In genomic region chrX:47193475-47194241, GRCh38 we compare ENCODE assay signal across 1 cellular context.
A peak's percentile ranks its signal among the peaks of the same experiment; 100 is the strongest.
TF ChIP-seq lines count a peak whose summit lies in the region.

Gene UBA1 (plus strand): TSS chrX:47193829. CDS start chrX:47198803, 4,974 bp downstream.

TF ChIP-seq in GM12878, 131 proteins besides CTCF, POLR2A, EP300 and RAD21 (continued from another document):
- TF ChIP-seq IRF5 (IDR thresholded peaks at IDR 0.05; ENCODE audit: borderline replicate concordance) (no peak), PRDM15 (CRISPR knock-in tag; IDR thresholded peaks at IDR 0.05) (no peak), MXI1 (IDR thresholded peaks at IDR 0.05; ENCODE audit: low read depth, low read length) (peak; percentile 90), SKIL (IDR thresholded peaks at IDR 0.05; ENCODE audit: low read depth, poor library complexity, severe bottlenecking) (no peak), SMARCA5 (IDR thresholded peaks at IDR 0.05) (0 out of 2 replicates have a peak, but pooled peaks have one; percentile 28), POLR2AphosphoS5 (IDR thresholded peaks at IDR 0.05; ENCODE audit: low read length) (peak; percentile 85), SMAD5 (IDR thresholded peaks at IDR 0.05; ENCODE audit: low read depth) (0 out of 2 replicates have a peak, but pooled peaks have one; percentile 64), PAX8 (IDR thresholded peaks at IDR 0.05) (no peak), FOXM1 (IDR thresholded peaks at IDR 0.05; ENCODE audit: low read depth, low read length) (peak; percentile 75), YBX1 (IDR thresholded peaks at IDR 0.05) (no peak), KAT2A (conservative IDR thresholded peaks at IDR 0.05; ENCODE audit: control insufficient read depth, low read depth, low read length) (no peak), DPF2 (IDR thresholded peaks at IDR 0.05) (peak; percentile 72), BCL11A (IDR thresholded peaks at IDR 0.05; ENCODE audit: low read depth, low read length) (no peak), ZNF384 (IDR thresholded peaks at IDR 0.05; ENCODE audit: borderline replicate concordance, low read depth, low read length) (no peak), ZBTB11 (CRISPR knock-in tag; IDR thresholded peaks at IDR 0.05) (no peak), SREBF2 (IDR thresholded peaks at IDR 0.05; ENCODE audit: low read length) (no peak), IKZF2 (IDR thresholded peaks at IDR 0.05) (peak; percentile 19 to 27; a peak in 1 of 4 replicates), EED (IDR thresholded peaks at IDR 0.05; ENCODE audit: low read depth) (no peak), JUND (IDR thresholded peaks at IDR 0.05; ENCODE audit: low read depth, low read length) (no peak), CEBPZ (IDR thresholded peaks at IDR 0.05; ENCODE audit: low read depth, low read length) (no peak), ZBTB4 (CRISPR knock-in tag; IDR thresholded peaks at IDR 0.05) (no peak), SMC3 (IDR thresholded peaks at IDR 0.05; ENCODE audit: borderline replicate concordance, low read length) (peak; percentile 91), BACH1 (IDR thresholded peaks at IDR 0.05; ENCODE audit: borderline replicate concordance) (peak; percentile 66), PKNOX1 (IDR thresholded peaks at IDR 0.05) (peak; percentile 38), NFYA (IDR thresholded peaks at IDR 0.05; ENCODE audit: borderline replicate concordance, low read depth, low read length) (no peak), NBN (IDR thresholded peaks at IDR 0.05) (peak; percentile 61; the same call in 1 of the 2 replicates), NR2C1 (IDR thresholded peaks at IDR 0.05) (0 out of 2 replicates have a peak, but pooled peaks have one; percentile 38), ZNF592 (IDR thresholded peaks at IDR 0.05) (no peak), HCFC1 (IDR thresholded peaks at IDR 0.05; ENCODE audit: low read length) (peak; percentile 16; the same call in 1 of the 2 replicates), BRCA1 (IDR thresholded peaks at IDR 0.05; ENCODE audit: low read depth, low read length) (no peak), TCF3 (IDR thresholded peaks at IDR 0.05; ENCODE audit: borderline replicate concordance, insufficient read depth, low read depth, low read length) (no peak), ZBED1 (IDR thresholded peaks at IDR 0.05; ENCODE audit: borderline replicate concordance) (peak; percentile 59; the same call in 1 of the 2 replicates), CHD1 (IDR thresholded peaks at IDR 0.05; ENCODE audit: low read depth, low read length) (0 out of 2 replicates have a peak, but pooled peaks have one; percentile 87)
